ENCODE assay signal across 7 cellular contexts in genomic region chr13:40974460-40975407, GRCh38.
A peak's percentile ranks its signal among the peaks of the same experiment; 100 is the strongest.
DNase-seq lines count a peak whose midpoint lies in the region; ATAC-seq and TF ChIP-seq lines count a peak whose summit lies in the region.

No MANE protein-coding gene starts in this region.

- DNase-seq in GM06990 (ENCODE audit: extremely low read depth, insufficient read length) (no peak), HL-60 (ENCODE audit: low read depth in 1 of 2, low spot score in 1 of 2) (peak; percentile 74 to 88), SW480 (ENCODE audit: low spot score) (peak; percentile 36), erythroblast (lab: John Stamatoyannopoulos, UW) (peak; percentile 92 to 95), NCI-H345 treated with DMSO at 0.1 percent for 48 hours (lab: John Stamatoyannopoulos, UW; ENCODE audit: unreplicated experiment) (no peak)

- H3K4me1 Mint-ChIP-seq in nephron: peaks cover 51% of the 10 kb centered on the region

- H3K27me3 ChIP-seq in GM06990 (replicated peaks; ENCODE audit: control insufficient read depth, insufficient read depth, low read length) (no peaks in the 10 kb centered on the region), HL-60 (ENCODE audit: insufficient read depth, poor library complexity, severe bottlenecking) (no peaks in the 10 kb centered on the region)

- H3K4me3 Mint-ChIP-seq in nephron: peak overlapping the region in 1 of 3 experiments; percentile 1

- ATAC-seq in GM21390 (IDR thresholded peaks at IDR 0.05; ENCODE audit: unreplicated experiment): peak; percentile 72

- H3K9me3 Mint-ChIP-seq in nephron: no peaks in the 10 kb centered on the region

- no peaks in the 10 kb centered on the region for H3K36me3 Mint-ChIP-seq in nephron (ENCODE audit: low read depth)

- TF ChIP-seq CTCF in GM06990 (IDR thresholded peaks at IDR 0.05; ENCODE audit: insufficient read depth, low read length, poor library complexity, severe bottlenecking) (peak; percentile 76), HL-60 (IDR thresholded peaks at IDR 0.05; ENCODE audit: insufficient read depth, low read length) (peak; percentile 70), nephron (IDR thresholded peaks at IDR 0.05; ENCODE audit: unreplicated experiment in 3 of 3) (peak; percentile 15 to 46 (median 45))

- H3K4me3 ChIP-seq in GM06990 (replicated peaks; ENCODE audit: low read depth, low read length) (no peak overlapping the region), HL-60 (replicated peaks; ENCODE audit: insufficient read depth, low read length) (no peak overlapping the region)

- peak overlapping the region; percentile 61 to 90 (median 72) for H3K27ac Mint-ChIP-seq in nephron

- TF ChIP-seq POLR2A in erythroblast (IDR thresholded peaks at IDR 0.05; ENCODE audit: low read length): no peak

- peak overlapping the region; percentile 31 for H3K27ac ChIP-seq in HL-60 (replicated peaks)

- H3K27me3 Mint-ChIP-seq in nephron (ENCODE audit: low read depth): no peaks in the 10 kb centered on the region

- no peaks in the 10 kb centered on the region for H3K36me3 ChIP-seq in GM06990 (ENCODE audit: control insufficient read depth, insufficient read depth, low read length)

Comparison
In these comparisons a context has a peak if more than half of its experiments do, and no peak if none do; other contexts are left out.
1. DNase-seq: peak in HL-60 (2 of 2), SW480 (single experiment) and erythroblast (2 of 2); none in GM06990 (single experiment) and NCI-H345 treated with DMSO at 0.1 percent for 48 hours (single experiment).
2. Peak in every context shown above with its lines, with median percentiles within 50 percentile points of each other: CTCF ChIP-seq.